ENCODE assay signal across 22 cellular contexts in the genomic region with DNA sequence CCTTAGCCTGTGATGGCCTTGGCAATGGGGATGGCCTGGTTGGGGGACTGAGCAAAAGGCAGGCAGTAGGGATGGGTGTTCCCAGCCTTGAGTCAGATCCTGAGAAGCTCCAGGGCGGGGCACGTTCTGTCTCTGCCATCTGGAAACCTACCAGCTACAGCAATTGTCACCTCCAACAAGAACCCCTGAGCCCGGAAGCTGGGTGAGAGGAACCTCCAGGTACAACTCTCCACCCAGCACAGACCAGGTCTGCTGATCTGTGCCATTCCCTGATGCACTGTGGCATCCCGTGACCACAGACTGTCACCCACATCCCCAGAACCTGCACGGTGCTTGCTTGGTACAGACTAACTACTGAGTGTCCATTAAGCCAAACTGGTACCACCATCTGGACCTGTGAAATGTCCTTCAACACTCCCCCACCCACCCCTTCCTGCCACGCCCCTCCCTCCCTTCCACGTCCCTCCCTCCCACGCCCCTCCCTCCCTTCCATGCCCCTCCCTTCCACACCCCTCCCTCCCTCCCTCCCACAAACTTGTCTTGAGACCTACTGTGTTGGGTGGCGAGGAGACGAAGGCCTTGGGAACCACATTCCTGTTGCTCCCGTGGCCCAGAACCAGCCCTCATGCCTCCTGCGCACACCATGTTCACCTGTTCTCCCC. TPM values are rescaled to one million over a fixed set of nuclear protein-coding genes. Genes with fewer than 3 reads are reported as not detected.
DNase-seq lines count a peak whose midpoint lies in the region; ATAC-seq and TF ChIP-seq lines count a peak whose summit lies in the region.
"Had no signal": no experiment of that assay in that cellular context is flagged by ENCODE, and none has a peak within 500 bp of the region (broad histone marks: within the 10 kb centered on the region; RNA-seq: fewer than 3 reads in every experiment).

No MANE protein-coding gene starts in this region.

- no peaks in the 10 kb centered on the region for H3K4me1 ChIP-seq in RWPE2 (ENCODE audit: insufficient read depth, poor library complexity, severe bottlenecking)
- H3K4me1 ChIP-seq in gastroesophageal sphincter: no peaks in the 10 kb centered on the region
- peaks cover 0 to 15% (median 7%) of the 10 kb centered on the region in 4 donors for H3K4me1 ChIP-seq in transverse colon
- H3K4me1 ChIP-seq: BLaER1 had no signal

- H3K4me3 Mint-ChIP-seq in activated naive CD8-positive, alpha-beta T cell treated with anti-CD3 and anti-CD28 coated beads, Interleukin-2, amount 50 U/mL, for 24 hours: no peak overlapping the region
- no peak overlapping the region for H3K4me3 Mint-ChIP-seq in activated naive CD8-positive, alpha-beta T cell treated with anti-CD3 and anti-CD28 coated beads for 36 hours
- H3K4me3 Mint-ChIP-seq: activated naive CD8-positive, alpha-beta T cell; activated T-helper 17 cell treated with anti-CD3 and anti-CD28 coated beads, Interleukin-2, amount 50 U/mL, for 72 hours; GM23338 had no signal

- no peaks in the 10 kb centered on the region for H3K36me3 Mint-ChIP-seq in activated naive CD8-positive, alpha-beta T cell treated with anti-CD3 and anti-CD28 coated beads, Interleukin-2, amount 50 U/mL, for 24 hours (ENCODE audit: low read depth)
- H3K36me3 Mint-ChIP-seq in activated naive CD8-positive, alpha-beta T cell treated with anti-CD3 and anti-CD28 coated beads for 36 hours: no peaks in the 10 kb centered on the region
- H3K36me3 Mint-ChIP-seq: activated naive CD8-positive, alpha-beta T cell had no signal

- WGBS in gastroesophageal sphincter (ENCODE audit: low coverage in 1 of 2), 2 donors: 59% methylated on average over 4 of the region's 12 CpGs; no CpG with 5 or more reads in 1 of the 2 donors
- 71% methylated on average over 11 of the region's 12 CpGs; no CpG with 5 or more reads in 1 of the 2 donors for WGBS in transverse colon (ENCODE audit: low coverage in 1 of 2), 2 donors

- no peaks in the 10 kb centered on the region for H3K36me3 ChIP-seq in RWPE2 (ENCODE audit: low read depth)
- peaks cover 0 to 17% of the 10 kb centered on the region in 2 donors for H3K36me3 ChIP-seq in gastroesophageal sphincter
- no peaks in the 10 kb centered on the region for H3K36me3 ChIP-seq in transverse colon

- H3K4me3 ChIP-seq in RWPE2 (ENCODE audit: severe bottlenecking): no peak overlapping the region
- H3K4me3 ChIP-seq in gastroesophageal sphincter: no peak overlapping the region
- no peak overlapping the region for H3K4me3 ChIP-seq in transverse colon
- H3K4me3 ChIP-seq: BLaER1, GM23338, smooth muscle cell, tibial nerve had no signal

- intact Hi-C loops in transverse colon (cut with DNase I; ENCODE audit: low total_unique reads): no loop called here

- no peak overlapping the region for H3K27ac Mint-ChIP-seq in activated naive CD8-positive, alpha-beta T cell treated with anti-CD3 and anti-CD28 coated beads, Interleukin-2, amount 50 U/mL, for 24 hours
- H3K27ac Mint-ChIP-seq in activated naive CD8-positive, alpha-beta T cell treated with anti-CD3 and anti-CD28 coated beads for 36 hours: no peak overlapping the region
- H3K27ac Mint-ChIP-seq: activated naive CD8-positive, alpha-beta T cell; GM23338; progenitor cell of endocrine pancreas had no signal

- TF ChIP-seq POLR2A in gastroesophageal sphincter (IDR thresholded peaks at IDR 0.05) (no peak), transverse colon (IDR thresholded peaks at IDR 0.05) (no peak)

- no peaks in the 10 kb centered on the region for H3K27me3 ChIP-seq in RWPE2 (ENCODE audit: insufficient read depth, poor library complexity, severe bottlenecking)
- no peaks in the 10 kb centered on the region for H3K27me3 ChIP-seq in gastroesophageal sphincter
- no peaks in the 10 kb centered on the region for H3K27me3 ChIP-seq in transverse colon
- H3K27me3 ChIP-seq: BLaER1, tibial nerve had no signal

- H3K27ac ChIP-seq in RWPE2 (ENCODE audit: poor library complexity, severe bottlenecking) (no peak overlapping the region), gastroesophageal sphincter (no peak overlapping the region), transverse colon (peak overlapping the region in 2 of 4 donors; percentile 25 to 37)
- H3K27ac ChIP-seq: BLaER1, HL-60, tibial nerve had no signal

- ATAC-seq in activated naive CD8-positive, alpha-beta T cell treated with anti-CD3 and anti-CD28 coated beads, Interleukin-2, amount 50 U/mL, for 24 hours: peak; percentile 23
- ATAC-seq in RWPE2 (ENCODE audit: low read depth): peak; percentile 55; the same call in 2 of the 3 replicates
- peak; percentile 33 for ATAC-seq in gastroesophageal sphincter
- ATAC-seq in GM21717 (IDR thresholded peaks at IDR 0.05; ENCODE audit: unreplicated experiment): no peak
- ATAC-seq: activated T-helper 17 cell treated with anti-CD3 and anti-CD28 coated beads, Interleukin-2, amount 50 U/mL, for 72 hours; GM23338 had no signal

- H3K9me3 ChIP-seq in RWPE2 (ENCODE audit: severe bottlenecking) (no peaks in the 10 kb centered on the region), gastroesophageal sphincter (no peaks in the 10 kb centered on the region), transverse colon (no peaks in the 10 kb centered on the region)
- H3K9me3 ChIP-seq: BLaER1, tibial nerve had no signal

- H3K27me3 Mint-ChIP-seq in activated naive CD8-positive, alpha-beta T cell treated with anti-CD3 and anti-CD28 coated beads, Interleukin-2, amount 50 U/mL, for 24 hours: no peaks in the 10 kb centered on the region
- no peaks in the 10 kb centered on the region for H3K27me3 Mint-ChIP-seq in activated naive CD8-positive, alpha-beta T cell treated with anti-CD3 and anti-CD28 coated beads for 36 hours
- H3K27me3 Mint-ChIP-seq: activated naive CD8-positive, alpha-beta T cell; activated T-helper 17 cell treated with anti-CD3 and anti-CD28 coated beads, Interleukin-2, amount 50 U/mL, for 72 hours; progenitor cell of endocrine pancreas had no signal

- TF ChIP-seq CTCF in RWPE2 (IDR thresholded peaks at IDR 0.05; ENCODE audit: poor library complexity, severe bottlenecking) (no peak), gastroesophageal sphincter (IDR thresholded peaks at IDR 0.05) (no peak), transverse colon (IDR thresholded peaks at IDR 0.05) (no peak)

- H3K9me3 Mint-ChIP-seq in activated naive CD8-positive, alpha-beta T cell treated with anti-CD3 and anti-CD28 coated beads, Interleukin-2, amount 50 U/mL, for 24 hours: no peaks in the 10 kb centered on the region
- H3K9me3 Mint-ChIP-seq in activated naive CD8-positive, alpha-beta T cell treated with anti-CD3 and anti-CD28 coated beads for 36 hours: no peaks in the 10 kb centered on the region
- H3K9me3 Mint-ChIP-seq: activated T-helper 17 cell treated with anti-CD3 and anti-CD28 coated beads, Interleukin-2, amount 50 U/mL, for 72 hours; GM23338 had no signal

- no peak for TF ChIP-seq EP300 in gastroesophageal sphincter (IDR thresholded peaks at IDR 0.05)
- TF ChIP-seq EP300 in transverse colon (IDR thresholded peaks at IDR 0.05; ENCODE audit: low read depth): no peak

- no peaks in the 10 kb centered on the region for H3K4me1 Mint-ChIP-seq in activated naive CD8-positive, alpha-beta T cell treated with anti-CD3 and anti-CD28 coated beads, Interleukin-2, amount 50 U/mL, for 24 hours
- H3K4me1 Mint-ChIP-seq in activated naive CD8-positive, alpha-beta T cell treated with anti-CD3 and anti-CD28 coated beads for 36 hours: peaks cover 5% of the 10 kb centered on the region
- H3K4me1 Mint-ChIP-seq: activated T-helper 17 cell treated with anti-CD3 and anti-CD28 coated beads, Interleukin-2, amount 50 U/mL, for 72 hours; GM23338 had no signal

- no peak for DNase-seq in activated naive CD8-positive, alpha-beta T cell treated with anti-CD3 and anti-CD28 coated beads, Interleukin-2, amount 50 U/mL, for 24 hours
- DNase-seq in activated naive CD8-positive, alpha-beta T cell treated with anti-CD3 and anti-CD28 coated beads for 36 hours: no peak
- DNase-seq in RWPE2 (ENCODE audit: low spot score) (peak; percentile 58), transverse colon (peak; percentile 62), medulla oblongata (ENCODE audit: extremely low spot score) (no peak), epidermal melanocyte (ENCODE audit: insufficient read length, low spot score) (no peak)
- DNase-seq: 8988T; activated CD4-positive, alpha-beta T cell treated with anti-CD3 and anti-CD28 coated beads, Interleukin-2, amount 50 U/mL, for 4 hours; activated CD8-positive, alpha-beta memory T cell treated with anti-CD3 and anti-CD28 coated beads, Interleukin-2, amount 50 U/mL, for 4 hours; cerebellar nuclear complex; effector CD4-positive, alpha-beta T cell; stimulated activated naive CD4-positive, alpha-beta T cell treated with Interleukin-2 at 50 U/mL for 16 hours had no signal

- in situ Hi-C loops in transverse colon (cut with MboI; ENCODE audit: low pct_ligation_motif_present in 1 of 4, low pct_unique_long_range_greater_than_20kb in 1 of 4, low sequenced_read_pairs in 3 of 4): no loop called here

RNA-seq across cellular contexts. Expression of gene MYO15B, which starts 16.6 kb away (rescaled TPM):
- total RNA-seq in activated naive CD8-positive, alpha-beta T cell treated with anti-CD3 and anti-CD28 coated beads for 36 hours: 10 to 100 TPM; 17.8 to 18.9 TPM
- total RNA-seq in gastroesophageal sphincter (10 to 100 TPM; 10.7 to 76.1 (median 50.8) TPM), transverse colon (1,000 to 10,000 TPM in 1 of 4 donors, 100 to 1,000 TPM in 2, 10 to 100 TPM in 1; 59.3 to 1,778 (median 829) TPM)

RNA-seq across cellular contexts. Expression of gene SMIM5, which starts 29.1 kb away (rescaled TPM):
- total RNA-seq in activated naive CD8-positive, alpha-beta T cell treated with anti-CD3 and anti-CD28 coated beads for 36 hours: under 1 TPM; 0.14 to 0.16 TPM
- 1 to 10 TPM; 3.8 to 6.8 (median 5.0) TPM for total RNA-seq in gastroesophageal sphincter
- 10 to 100 TPM in 3 of 4 donors, not detected in 1; 31.3 to 71.4 (median 50.0) TPM for total RNA-seq in transverse colon
- total RNA-seq: GM23338 had no signal

Comparison
In these comparisons a context has a peak if more than half of its experiments do, and no peak if none do; other contexts are left out.
1. DNase-seq: peak in RWPE2 (single experiment) and transverse colon (single experiment); none in activated naive CD8-positive, alpha-beta T cell treated with anti-CD3 and anti-CD28 coated beads, Interleukin-2, amount 50 U/mL, for 24 hours (single experiment), activated naive CD8-positive, alpha-beta T cell treated with anti-CD3 and anti-CD28 coated beads for 36 hours (single experiment), medulla oblongata (single experiment) and epidermal melanocyte (single experiment).